In genomic region chr17:77089118-77089477, GRCh38 we compare ENCODE assay signal across 2 cellular contexts.
TF ChIP-seq lines count a peak whose summit lies in the region.

No MANE protein-coding gene starts in this region.

TF ChIP-seq in K562, 482 proteins besides CTCF, POLR2A, EP300 and RAD21 (continues in another document):
- TF ChIP-seq NR1H2 (CRISPR knock-in tag; IDR thresholded peaks at IDR 0.05) = 0 out of 2 replicates have a peak, but pooled peaks have one; percentile 38
- no peak for TF ChIP-seq FOXO4 (CRISPR knock-in tag; IDR thresholded peaks at IDR 0.05)
- TF ChIP-seq XRCC5 (IDR thresholded peaks at IDR 0.05; ENCODE audit: low read depth, low read length) = no peak
- TF ChIP-seq BCLAF1 (IDR thresholded peaks at IDR 0.05; ENCODE audit: borderline replicate concordance in 1 of 2, control insufficient read depth in 1 of 2, low read depth in 2 of 2, low read length in 1 of 2) = no peak
- TF ChIP-seq CHD1 (IDR thresholded peaks at IDR 0.05; ENCODE audit: low read length) = peak; percentile 31
- 0 out of 2 replicates have a peak, but pooled peaks have one; percentile 4 for TF ChIP-seq E2F1 (CRISPR knock-in tag; IDR thresholded peaks at IDR 0.05)
- TF ChIP-seq AFF4 (CRISPR knock-in tag; IDR thresholded peaks at IDR 0.05) = peak; percentile 23
- no peak for TF ChIP-seq MEF2D (tag; conservative IDR thresholded peaks at IDR 0.05; ENCODE audit: low read depth)
- TF ChIP-seq ZBTB2 (IDR thresholded peaks at IDR 0.05) = no peak
- TF ChIP-seq JUN (IDR thresholded peaks at IDR 0.05; ENCODE audit: borderline replicate concordance, low read depth, low read length) = no peak
- peak; percentile 55; the same call in 1 of the 2 replicates for TF ChIP-seq JUN (CRISPR knock-in tag; IDR thresholded peaks at IDR 0.05; ENCODE audit: borderline replicate concordance)

TF ChIP-seq in HepG2, 621 proteins besides CTCF, POLR2A, EP300 and RAD21:
- TF ChIP-seq ZNF547 (CRISPR knock-in tag; IDR thresholded peaks at IDR 0.05) = 0 out of 2 replicates have a peak, but pooled peaks have one; percentile 47
- no peak for TF ChIP-seq FOXP4 (CRISPR knock-in tag; IDR thresholded peaks at IDR 0.05)
- no peak; the same call in 1 of the 2 replicates for TF ChIP-seq ZNF20 (CRISPR knock-in tag; IDR thresholded peaks at IDR 0.05)
- no peak for TF ChIP-seq HNF4G (IDR thresholded peaks at IDR 0.05; ENCODE audit: borderline replicate concordance, low read depth, low read length)
- 0 out of 2 replicates have a peak, but pooled peaks have one; percentile 4 for TF ChIP-seq HNF4G (CRISPR knock-in tag; IDR thresholded peaks at IDR 0.05; ENCODE audit: borderline replicate concordance, low read depth)
- no peak for TF ChIP-seq ZNF33A (CRISPR knock-in tag; IDR thresholded peaks at IDR 0.05; ENCODE audit: borderline replicate concordance)
- no peak for TF ChIP-seq CBFB (CRISPR knock-in tag; IDR thresholded peaks at IDR 0.05)
- TF ChIP-seq ZFP41 (CRISPR knock-in tag; IDR thresholded peaks at IDR 0.05; ENCODE audit: borderline replicate concordance) = no peak
- no peak for TF ChIP-seq GTF3A (CRISPR knock-in tag; conservative IDR thresholded peaks at IDR 0.05)
- peak; percentile 18; the same call in 1 of the 2 replicates for TF ChIP-seq ZNF598 (CRISPR knock-in tag; IDR thresholded peaks at IDR 0.05; ENCODE audit: borderline replicate concordance)
- no peak for TF ChIP-seq ZNF552 (CRISPR knock-in tag; IDR thresholded peaks at IDR 0.05; ENCODE audit: borderline replicate concordance)
- TF ChIP-seq NR2F1 (CRISPR knock-in tag; IDR thresholded peaks at IDR 0.05) = no peak
- TF ChIP-seq ZFP1 (CRISPR knock-in tag; IDR thresholded peaks at IDR 0.05) = 0 out of 2 replicates have a peak, but pooled peaks have one; percentile 1
- TF ChIP-seq BHLHE40 (IDR thresholded peaks at IDR 0.05; ENCODE audit: low read length) = no peak
- no peak for TF ChIP-seq ZKSCAN5 (CRISPR knock-in tag; IDR thresholded peaks at IDR 0.05)
- 0 out of 2 replicates have a peak, but pooled peaks have one; percentile 2 for TF ChIP-seq RORA (CRISPR knock-in tag; IDR thresholded peaks at IDR 0.05)
- TF ChIP-seq MBD4 (IDR thresholded peaks at IDR 0.05; ENCODE audit: borderline replicate concordance, low read length) = no peak
- TF ChIP-seq ZNF232 (CRISPR knock-in tag; IDR thresholded peaks at IDR 0.05; ENCODE audit: borderline replicate concordance) = no peak
- TF ChIP-seq CREBL2 (CRISPR knock-in tag; IDR thresholded peaks at IDR 0.05; ENCODE audit: borderline replicate concordance) = no peak
- TF ChIP-seq ZNF337 (CRISPR knock-in tag; IDR thresholded peaks at IDR 0.05; ENCODE audit: borderline replicate concordance, low read depth) = no peak
- TF ChIP-seq YEATS2 (CRISPR knock-in tag; IDR thresholded peaks at IDR 0.05; ENCODE audit: borderline replicate concordance) = no peak
- no peak for TF ChIP-seq CREB1 (IDR thresholded peaks at IDR 0.05)
- TF ChIP-seq CREB1 (CRISPR knock-in tag; IDR thresholded peaks at IDR 0.05) = no peak
- 0 out of 2 replicates have a peak, but pooled peaks have one; percentile 23 for TF ChIP-seq SMAD9 (CRISPR knock-in tag; IDR thresholded peaks at IDR 0.05)
- TF ChIP-seq ZC3H4 (CRISPR knock-in tag; IDR thresholded peaks at IDR 0.05; ENCODE audit: borderline replicate concordance) = no peak
- no peak for TF ChIP-seq ZNF292 (CRISPR knock-in tag; IDR thresholded peaks at IDR 0.05; ENCODE audit: borderline replicate concordance, low read depth)
- 0 out of 2 replicates have a peak, but pooled peaks have one; percentile 1 for TF ChIP-seq SNAI1 (CRISPR knock-in tag; IDR thresholded peaks at IDR 0.05; ENCODE audit: borderline replicate concordance)
- TF ChIP-seq GFI1 (CRISPR knock-in tag; IDR thresholded peaks at IDR 0.05; ENCODE audit: borderline replicate concordance) = no peak
- TF ChIP-seq ZNF761 (CRISPR knock-in tag; conservative IDR thresholded peaks at IDR 0.05) = peak; percentile 14; the same call in 1 of the 2 replicates
- TF ChIP-seq ZBTB10 (CRISPR knock-in tag; IDR thresholded peaks at IDR 0.05; ENCODE audit: borderline replicate concordance) = no peak
- no peak for TF ChIP-seq ZNF121 (CRISPR knock-in tag; IDR thresholded peaks at IDR 0.05)
- TF ChIP-seq KAT2B (IDR thresholded peaks at IDR 0.05; ENCODE audit: borderline replicate concordance, low read depth, low read length) = no peak
- TF ChIP-seq ZMAT5 (CRISPR knock-in tag; IDR thresholded peaks at IDR 0.05; ENCODE audit: borderline replicate concordance, low read depth) = no peak
- peak; percentile 18; the same call in 1 of the 2 replicates for TF ChIP-seq TFDP1 (CRISPR knock-in tag; IDR thresholded peaks at IDR 0.05; ENCODE audit: borderline replicate concordance)
- TF ChIP-seq NFAT5 (CRISPR knock-in tag; IDR thresholded peaks at IDR 0.05) = no peak
- TF ChIP-seq U2AF1 (optimal IDR thresholded peaks at IDR 0.05; ENCODE audit: low read depth, low read length) = no peak
- no peak for TF ChIP-seq MEIS2 (CRISPR knock-in tag; IDR thresholded peaks at IDR 0.05)
- TF ChIP-seq TCF7L2 (IDR thresholded peaks at IDR 0.05; ENCODE audit: low read depth, low read length) = no peak
- no peak for TF ChIP-seq SUZ12 (IDR thresholded peaks at IDR 0.05; ENCODE audit: low read depth, low read length)
- no peak for TF ChIP-seq DR1 (CRISPR knock-in tag; IDR thresholded peaks at IDR 0.05)
